Comparison of ENCODE assay signal across 8 cellular contexts in the genomic region with DNA sequence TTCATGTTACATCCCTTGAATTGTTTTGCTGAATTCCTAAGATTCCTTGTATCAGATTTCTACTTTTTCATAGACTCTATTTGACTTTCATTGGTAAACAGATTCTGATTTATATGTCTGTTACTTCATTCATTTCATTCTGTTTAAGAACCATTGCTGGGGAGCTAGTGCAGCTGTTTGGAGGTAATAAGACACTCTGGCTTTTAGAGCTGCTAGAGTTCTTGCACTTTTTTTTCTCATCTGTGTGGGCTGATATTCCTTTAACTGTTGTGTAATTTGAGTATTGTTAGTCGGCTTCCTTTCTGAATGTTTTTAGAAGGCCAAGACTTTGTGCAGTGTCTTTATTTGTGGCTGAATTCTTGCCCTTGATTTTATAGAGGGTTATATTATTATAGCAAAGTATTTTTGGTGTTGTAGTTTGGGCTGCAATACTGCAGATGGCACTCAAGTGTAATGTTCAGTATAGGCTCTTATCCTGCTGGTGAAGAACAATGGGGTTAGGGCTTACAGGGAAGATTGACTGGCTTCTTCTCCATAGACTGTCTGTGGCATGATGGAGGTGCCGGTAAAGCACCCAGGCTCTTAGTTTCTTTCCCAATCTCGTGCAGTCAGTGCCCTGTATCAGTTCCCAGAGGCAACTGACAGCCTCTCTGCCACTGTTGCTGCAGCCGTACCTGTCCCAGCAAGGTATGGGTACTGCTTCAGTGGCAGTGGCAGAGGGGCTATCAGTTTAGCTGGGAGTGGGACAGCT.
A peak's percentile ranks its signal among the peaks of the same experiment; 100 is the strongest.
DNase-seq lines count a peak whose midpoint lies in the region; ATAC-seq and TF ChIP-seq lines count a peak whose summit lies in the region.

No MANE protein-coding gene starts in this region.

- no peaks in the 10 kb centered on the region for H3K9me3 ChIP-seq in RWPE2 (ENCODE audit: severe bottlenecking)

- H3K36me3 ChIP-seq in RWPE2 (ENCODE audit: low read depth): no peaks in the 10 kb centered on the region

- H3K4me1 ChIP-seq in RWPE2 (ENCODE audit: insufficient read depth, poor library complexity, severe bottlenecking): no peaks in the 10 kb centered on the region

- ATAC-seq in GM21367 (IDR thresholded peaks at IDR 0.05; ENCODE audit: unreplicated experiment) (peak; percentile 85), RWPE2 (ENCODE audit: low read depth) (peak; percentile 93), HG03196 (IDR thresholded peaks at IDR 0.05; ENCODE audit: unreplicated experiment) (no peak)

- peak; percentile 75 for TF ChIP-seq CTCF in RWPE2 (IDR thresholded peaks at IDR 0.05; ENCODE audit: poor library complexity, severe bottlenecking)

- H3K4me3 Mint-ChIP-seq in activated CD4-positive, alpha-beta memory T cell treated with anti-CD3 and anti-CD28 coated beads, Interleukin-2, amount 10 ng/mL, durations not matched to agents 7 days and 5 days: no peak overlapping the region

- no peak overlapping the region for H3K27ac Mint-ChIP-seq in activated CD4-positive, alpha-beta memory T cell treated with anti-CD3 and anti-CD28 coated beads, Interleukin-2, amount 10 ng/mL, durations not matched to agents 7 days and 5 days

- H3K27me3 Mint-ChIP-seq in activated CD4-positive, alpha-beta memory T cell treated with anti-CD3 and anti-CD28 coated beads, Interleukin-2, amount 10 ng/mL, durations not matched to agents 7 days and 5 days: peaks cover 9% of the 10 kb centered on the region

- H3K36me3 Mint-ChIP-seq in activated CD4-positive, alpha-beta memory T cell treated with anti-CD3 and anti-CD28 coated beads, Interleukin-2, amount 10 ng/mL, durations not matched to agents 7 days and 5 days (ENCODE audit: low read depth): no peaks in the 10 kb centered on the region

- DNase-seq in DMS53 (lab: John Stamatoyannopoulos, UW) (peak; percentile 62), HS-27A (ENCODE audit: low read depth) (peak; percentile 49), RWPE2 (ENCODE audit: low spot score) (no peak), iPS-NIHi11 (ENCODE audit: low spot score) (peak; percentile 73), NOMO-1 (lab: John Stamatoyannopoulos, UW; ENCODE audit: unreplicated experiment in 2 of 2) (no peak)
- DNase-seq in activated CD4-positive, alpha-beta memory T cell treated with anti-CD3 and anti-CD28 coated beads, Interleukin-2, amount 10 ng/mL, durations not matched to agents 7 days and 5 days: no peak

- CTCF ChIA-PET in activated CD4-positive, alpha-beta memory T cell treated with anti-CD3 and anti-CD28 coated beads, Interleukin-2, amount 10 ng/mL, durations not matched to agents 7 days and 5 days (lab: Charles Lee): interaction anchor here (0.9 to 1.3 kb wide), 2 partner anchors 136 to 137 kb away, joined by 3 to 5 read pairs; no protein-coding TSS in a partner anchor

- H3K9me3 Mint-ChIP-seq in activated CD4-positive, alpha-beta memory T cell treated with anti-CD3 and anti-CD28 coated beads, Interleukin-2, amount 10 ng/mL, durations not matched to agents 7 days and 5 days: no peaks in the 10 kb centered on the region

- H3K27ac ChIP-seq in RWPE2 (ENCODE audit: poor library complexity, severe bottlenecking): no peak overlapping the region

- H3K27me3 ChIP-seq in RWPE2 (ENCODE audit: insufficient read depth, poor library complexity, severe bottlenecking): peaks cover 6% of the 10 kb centered on the region

- no peak overlapping the region for H3K4me3 ChIP-seq in RWPE2 (ENCODE audit: severe bottlenecking)

- no peaks in the 10 kb centered on the region for H3K4me1 Mint-ChIP-seq in activated CD4-positive, alpha-beta memory T cell treated with anti-CD3 and anti-CD28 coated beads, Interleukin-2, amount 10 ng/mL, durations not matched to agents 7 days and 5 days

- POLR2A ChIA-PET in activated CD4-positive, alpha-beta memory T cell treated with anti-CD3 and anti-CD28 coated beads, Interleukin-2, amount 10 ng/mL, durations not matched to agents 7 days and 5 days (lab: Charles Lee): no interaction called here

Comparison
In these comparisons a context has a peak if more than half of its experiments do, and no peak if none do; other contexts are left out.
1. DNase-seq: peak in DMS53 (single experiment), HS-27A (single experiment) and iPS-NIHi11 (single experiment); none in RWPE2 (single experiment), activated CD4-positive, alpha-beta memory T cell treated with anti-CD3 and anti-CD28 coated beads, Interleukin-2, amount 10 ng/mL, durations not matched to agents 7 days and 5 days (single experiment) and NOMO-1 (0 of 2).